Comparison of ENCODE assay signal across 14 cellular contexts in genomic region chr10:58742141-58742540, GRCh38.
"Had no signal": no experiment of that assay in that cellular context is flagged by ENCODE, and none has a peak within 500 bp of the region (broad histone marks: within the 10 kb centered on the region; RNA-seq: fewer than 3 reads in every experiment).

No MANE protein-coding gene starts in this region.

- H3K4me1 Mint-ChIP-seq: activated naive CD4-positive, alpha-beta T cell treated with anti-CD3 and anti-CD28 coated beads, Interleukin-2, amount 10 ng/mL, durations not matched to agents 7 days and 5 days; T-cell had no signal

- H3K36me3 Mint-ChIP-seq: activated naive CD4-positive, alpha-beta T cell treated with anti-CD3 and anti-CD28 coated beads, Interleukin-2, amount 10 ng/mL, durations not matched to agents 7 days and 5 days; T-cell had no signal

- H3K27me3 ChIP-seq: foreskin keratinocyte, pancreas, tibial artery had no signal

- H3K9me3 Mint-ChIP-seq: activated naive CD4-positive, alpha-beta T cell treated with anti-CD3 and anti-CD28 coated beads, Interleukin-2, amount 10 ng/mL, durations not matched to agents 7 days and 5 days had no signal

- H3K4me3 Mint-ChIP-seq: activated naive CD4-positive, alpha-beta T cell treated with anti-CD3 and anti-CD28 coated beads, Interleukin-2, amount 10 ng/mL, durations not matched to agents 7 days and 5 days; T-cell had no signal

- ATAC-seq: esophagus mucosa, foreskin keratinocyte, pancreas, T-cell had no signal

- H3K9me3 ChIP-seq: pancreas, tibial artery had no signal

- H3K27me3 Mint-ChIP-seq: activated naive CD4-positive, alpha-beta T cell treated with anti-CD3 and anti-CD28 coated beads, Interleukin-2, amount 10 ng/mL, durations not matched to agents 7 days and 5 days had no signal

- FAIRE-seq: pancreas, urothelium cell line had no signal

- H3K4me3 ChIP-seq: coronary artery, pancreas had no signal

- H3K4me1 ChIP-seq: foreskin keratinocyte had no signal

- DNase-seq: activated CD4-positive, alpha-beta T cell treated with anti-CD3 and anti-CD28 coated beads, Interleukin-2, amount 50 U/mL, for 4 hours; activated CD4-positive, CD25-positive, alpha-beta regulatory T cell treated with anti-CD3 and anti-CD28 coated beads, Interleukin-2, amount 50 U/mL, for 72 hours; activated naive CD4-positive, alpha-beta T cell treated with anti-CD3 and anti-CD28 coated beads, Interleukin-2, amount 10 ng/mL, durations not matched to agents 7 days and 5 days; foreskin keratinocyte; pancreas; stimulated activated CD4-positive, alpha-beta T cell treated with anti-CD3 and anti-CD28 coated beads, Interleukin-15, amount 100 ng/mL, for 24 hours; stimulated activated CD4-positive, alpha-beta T cell treated with anti-CD3 and anti-CD28 coated beads, Interleukin-4, amount 100 ng/mL, for 1 hour; stimulated activated naive CD4-positive, alpha-beta T cell; T-cell; T1000; tibial artery had no signal

- H3K27ac ChIP-seq: foreskin keratinocyte, pancreas, tibial artery had no signal

- H3K36me3 ChIP-seq: pancreas, tibial artery had no signal

- H3K27ac Mint-ChIP-seq: activated naive CD4-positive, alpha-beta T cell treated with anti-CD3 and anti-CD28 coated beads, Interleukin-2, amount 10 ng/mL, durations not matched to agents 7 days and 5 days; T-cell had no signal
